1 cellular context compared by ENCODE assay signal in genomic region chr6:61940919-61941318, GRCh38.
TF ChIP-seq lines count a peak whose summit lies in the region.

No MANE protein-coding gene starts in this region.

TF ChIP-seq in H1, 55 proteins besides CTCF, POLR2A, EP300 and RAD21:
- TF ChIP-seq SAP30 (IDR thresholded peaks at IDR 0.05; ENCODE audit: insufficient read depth, insufficient replicate concordance, low read length) (no peak), TAF7 (optimal IDR thresholded peaks at IDR 0.05; ENCODE audit: borderline replicate concordance, low read depth, low read length) (no peak), SIRT6 (IDR thresholded peaks at IDR 0.05; ENCODE audit: low read length) (no peak), SIX5 (IDR thresholded peaks at IDR 0.05; ENCODE audit: low read depth, low read length) (no peak), TAF1 (IDR thresholded peaks at IDR 0.05; ENCODE audit: low read depth, low read length) (no peak), RFX5 (IDR thresholded peaks at IDR 0.05; ENCODE audit: borderline replicate concordance, low read depth, low read length) (no peak), CEBPB (IDR thresholded peaks at IDR 0.05; ENCODE audit: low read depth, low read length) (no peak), CTBP2 (IDR thresholded peaks at IDR 0.05; ENCODE audit: borderline replicate concordance, insufficient read depth, insufficient read length, low read length) (no peak), TEAD4 (IDR thresholded peaks at IDR 0.05; ENCODE audit: low read depth, low read length) (no peak), FOSL1 (IDR thresholded peaks at IDR 0.05; ENCODE audit: insufficient read depth, low read depth, low read length) (no peak), CBX8 (IDR thresholded peaks at IDR 0.05; ENCODE audit: borderline replicate concordance, low read depth, low read length) (no peak), SP4 (IDR thresholded peaks at IDR 0.05; ENCODE audit: low read length) (no peak), MAX (IDR thresholded peaks at IDR 0.05) (no peak)
